8 cellular contexts compared by ENCODE assay signal in genomic region chr4:111283066-111283677, GRCh38.
DNase-seq lines count a peak whose midpoint lies in the region; ATAC-seq and TF ChIP-seq lines count a peak whose summit lies in the region.

No MANE protein-coding gene starts in this region.

- no peaks in the 10 kb centered on the region for H3K27me3 ChIP-seq in kidney epithelial cell (ENCODE audit: control insufficient read depth, insufficient read depth, low read length)

- H3K4me3 ChIP-seq in astrocyte of the spinal cord (ENCODE audit: low read depth, low read length) (no peak overlapping the region), kidney epithelial cell (ENCODE audit: low read depth, low read length) (no peak overlapping the region)

- no peaks in the 10 kb centered on the region for H3K36me3 ChIP-seq in kidney epithelial cell (ENCODE audit: control insufficient read depth, insufficient read depth, low read length)

- ATAC-seq in HG03097 (IDR thresholded peaks at IDR 0.05; ENCODE audit: low FRiP score, unreplicated experiment) (peak; percentile 73), GM21381 (IDR thresholded peaks at IDR 0.05; ENCODE audit: unreplicated experiment) (no peak)

- TF ChIP-seq CTCF in GM12873 (IDR thresholded peaks at IDR 0.05; ENCODE audit: insufficient read depth, low read depth, low read length, missing control alignments) (peak; percentile 86), astrocyte of the spinal cord (IDR thresholded peaks at IDR 0.05; ENCODE audit: low read depth, low read length) (peak; percentile 84), kidney epithelial cell (IDR thresholded peaks at IDR 0.05; ENCODE audit: insufficient read depth, low read length, poor library complexity, severe bottlenecking) (peak; percentile 91)

- DNase-seq in ACHN: peak; percentile 70
- peak; percentile 17 for DNase-seq in RPMI7951 (ENCODE audit: low read depth)
- peak; percentile 51 for DNase-seq in astrocyte of the spinal cord (ENCODE audit: low read depth, low spot score)
- DNase-seq in kidney epithelial cell (ENCODE audit: low read depth): peak; percentile 7
- peak; percentile 14 to 30 for DNase-seq in stimulated activated CD8-positive, alpha-beta memory T cell treated with anti-CD3 and anti-CD28 coated beads, Interleukin-2, amount 100 ng/mL, for 48 hours (ENCODE audit: low read depth in 2 of 2)

- in situ Hi-C loops in ACHN (cut with HindIII; ENCODE audit: low pct_ligation_motif_present, low pct_unique_long_range_greater_than_20kb, low sequenced_read_pairs): no loop called here
- in situ Hi-C loops in astrocyte of the spinal cord (cut with HindIII; ENCODE audit: low sequenced_read_pairs): no loop called here

Comparison
In these comparisons a context has a peak if more than half of its experiments do, and no peak if none do; other contexts are left out.
1. DNase-seq: peak in every context shown above with its lines; median percentile 70 in ACHN; 51 in astrocyte of the spinal cord; 22 in stimulated activated CD8-positive, alpha-beta memory T cell treated with anti-CD3 and anti-CD28 coated beads, Interleukin-2, amount 100 ng/mL, for 48 hours; 17 in RPMI7951; 7 in kidney epithelial cell.